In the genomic region with DNA sequence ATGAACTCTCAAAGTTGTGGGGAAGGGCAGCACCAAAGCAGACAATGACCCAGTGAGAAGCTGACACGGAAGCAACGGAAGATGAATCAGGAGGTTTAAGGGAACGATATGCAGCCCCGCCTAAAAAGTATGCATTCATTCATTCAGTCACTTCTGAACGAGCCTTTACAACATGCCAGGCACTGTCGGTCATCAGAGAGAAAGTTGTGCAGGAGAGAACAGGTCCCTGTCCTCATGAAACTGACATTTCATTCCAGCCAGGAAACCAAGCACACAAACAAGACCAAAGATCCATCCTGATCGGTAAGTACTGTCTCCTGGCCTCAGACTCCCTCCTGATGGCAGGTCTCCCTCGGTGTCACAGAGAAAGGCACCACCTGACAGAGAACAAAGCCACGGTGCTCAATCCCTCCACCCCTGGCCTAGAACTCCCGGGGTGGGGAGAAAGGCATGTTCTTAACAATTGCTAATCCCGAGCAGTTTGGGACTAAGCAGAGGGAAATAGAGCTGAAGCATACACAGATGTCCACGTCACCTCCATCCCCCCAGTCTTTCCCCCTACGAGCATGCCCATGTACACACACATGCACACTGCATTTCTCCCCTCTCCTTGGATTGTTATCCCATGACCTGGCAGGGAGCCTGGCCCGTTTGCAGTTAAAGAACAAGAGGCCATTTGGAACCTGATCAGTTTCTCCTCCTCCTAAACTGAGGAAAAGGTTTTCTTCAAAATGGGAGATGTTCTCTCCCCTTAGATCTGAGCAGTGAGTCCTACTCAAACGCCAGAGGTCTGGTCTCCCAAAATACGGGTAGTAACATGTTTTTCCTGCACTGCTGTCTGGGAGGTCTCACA, we compare ENCODE assay signal across 14 cellular contexts. TPM values are rescaled to one million over a fixed set of nuclear protein-coding genes. Genes with fewer than 3 reads are reported as not detected.
DNase-seq lines count a peak whose midpoint lies in the region; ATAC-seq and TF ChIP-seq lines count a peak whose summit lies in the region.
"Had no signal": no experiment of that assay in that cellular context is flagged by ENCODE, and none has a peak within 500 bp of the region (broad histone marks: within the 10 kb centered on the region; RNA-seq: fewer than 3 reads in every experiment).

No MANE protein-coding gene starts in this region.

- TF ChIP-seq EP300 in gastroesophageal sphincter (IDR thresholded peaks at IDR 0.05), result no peak

- peak overlapping the region in 44 of 59 donors; percentile 2 to 74 (median 52) for H3K27ac ChIP-seq in dorsolateral prefrontal cortex
- no peak overlapping the region for H3K27ac ChIP-seq in aorta (ENCODE audit: low read depth in 1 of 2, low read length in 2 of 2)
- no peak overlapping the region for H3K27ac ChIP-seq in gastroesophageal sphincter

- no peaks in the 10 kb centered on the region for H3K36me3 ChIP-seq in aorta (ENCODE audit: control insufficient read depth in 1 of 2, insufficient read depth in 2 of 2, low read length in 1 of 2)
- H3K36me3 ChIP-seq in gastroesophageal sphincter, result no peaks in the 10 kb centered on the region
- H3K36me3 ChIP-seq: adrenal gland had no signal

- intact Hi-C loops in Right ventricle myocardium superior (cut with DNase I) (no loop called here), Right ventricle myocardium inferior (cut with DNase I) (no loop called here), dorsolateral prefrontal cortex (cut with DNase I) (no loop called here), left colon (cut with DNase I, micrococcal nuclease) (no loop called here), aorta (cut with DNase I) (no loop called here)

- H3K4me1 ChIP-seq in aorta (ENCODE audit: control insufficient read depth in 1 of 2, insufficient read depth in 2 of 2, low read length in 2 of 2), result no peaks in the 10 kb centered on the region
- peaks cover 0 to 20% (median 0%) of the 10 kb centered on the region in 3 donors for H3K4me1 ChIP-seq in gastroesophageal sphincter

- 61% methylated on average over 16 of the region's 16 CpGs for WGBS in aorta, 2 donors
- 62 to 63% methylated on average over 9 to 10 of the region's 16 CpGs for WGBS in gastroesophageal sphincter (ENCODE audit: low coverage in 1 of 2), 2 donors

- no peak for TF ChIP-seq CTCF in dorsolateral prefrontal cortex (IDR thresholded peaks at IDR 0.05 in 54 of 56, conservative IDR thresholded peaks at IDR 0.05 in 2 of 56; ENCODE audit: low read depth in 1 of 56, partially characterized antibody in 56 of 56)
- no peak for TF ChIP-seq CTCF in gastroesophageal sphincter (IDR thresholded peaks at IDR 0.05)

- ATAC-seq in Right ventricle myocardium superior (ENCODE audit: poor library complexity), result peak; percentile 30
- ATAC-seq in Right ventricle myocardium inferior, result no peak
- peak; percentile 37 for ATAC-seq in left colon
- ATAC-seq in aorta (ENCODE audit: low FRiP score), result peak; percentile 9
- ATAC-seq in gastroesophageal sphincter, result no peak
- ATAC-seq: stimulated activated naive B cell treated with anti-CD40 and anti-IgM and Interleukin-4, amounts not matched to agents 10 μg/mL and 1 μg/mL and 100 μg/mL, for 72 hours; T-helper 17 cell had no signal

- peak; percentile 67 for DNase-seq in Right ventricle myocardium superior
- DNase-seq in Right ventricle myocardium inferior (ENCODE audit: missing footprints), result no peak
- no peak for DNase-seq in dorsolateral prefrontal cortex
- no peak for DNase-seq in left colon
- peak in 1 of 2 donors; percentile 62 for DNase-seq in aorta
- DNase-seq in DMS153 (lab: John Stamatoyannopoulos, UW), result no peak
- DNase-seq in NCI-H524 treated with DMSO at 0.1 percent for 48 hours (lab: John Stamatoyannopoulos, UW), result no peak
- DNase-seq: effector memory CD4-positive, alpha-beta T cell; immature natural killer cell; NCI-H1105 treated with DMSO at 0.1 percent for 48 hours; stimulated activated naive B cell treated with anti-CD40 and anti-IgM and Interleukin-4, amounts not matched to agents 10 μg/mL and 1 μg/mL and 100 μg/mL, for 72 hours; T-helper 17 cell had no signal

- TF ChIP-seq POLR2A in gastroesophageal sphincter (IDR thresholded peaks at IDR 0.05), result no peak

- H3K9me3 ChIP-seq in aorta (ENCODE audit: control insufficient read depth, low read length), result no peaks in the 10 kb centered on the region
- H3K9me3 ChIP-seq in gastroesophageal sphincter, result no peaks in the 10 kb centered on the region
- H3K9me3 ChIP-seq: adrenal gland had no signal

- H3K27me3 ChIP-seq in dorsolateral prefrontal cortex, result no peaks in the 10 kb centered on the region
- no peaks in the 10 kb centered on the region for H3K27me3 ChIP-seq in aorta (ENCODE audit: control insufficient read depth in 1 of 2, insufficient read depth in 2 of 2, low read length in 1 of 2)
- no peaks in the 10 kb centered on the region for H3K27me3 ChIP-seq in gastroesophageal sphincter
- H3K27me3 ChIP-seq: adrenal gland had no signal

- peak overlapping the region in 1 of 59 donors; percentile 7 for H3K4me3 ChIP-seq in dorsolateral prefrontal cortex
- no peak overlapping the region for H3K4me3 ChIP-seq in aorta (ENCODE audit: low read length in 2 of 2)
- no peak overlapping the region for H3K4me3 ChIP-seq in gastroesophageal sphincter
- H3K4me3 ChIP-seq: adrenal gland had no signal

RNA-seq across cellular contexts. Expression of gene LRFN4, which starts 49.4 kb away (rescaled TPM):
- 20.5 TPM for total RNA-seq in Right ventricle myocardium superior
- 24.7 TPM for total RNA-seq in Right ventricle myocardium inferior
- 10 to 100 TPM; 16.7 to 51.3 (median 30.2) TPM for total RNA-seq in dorsolateral prefrontal cortex
- total RNA-seq in left colon, result 10 to 100 TPM; 32.7 to 46.3 TPM
- 10 to 100 TPM in 1 of 2 donors, 1 to 10 TPM in 1; 7.3 to 12.4 TPM for total RNA-seq in aorta
- polyA plus RNA-seq in aorta, result 10 to 100 TPM in 1 of 2 donors, 1 to 10 TPM in 1; 4.4 to 13.8 TPM
- 10 to 100 TPM in 2 of 4 donors, 1 to 10 TPM in 2; 7.1 to 17.5 (median 9.2) TPM for total RNA-seq in gastroesophageal sphincter

RNA-seq across cellular contexts. Expression of gene PC, which starts 51.9 kb away (rescaled TPM):
- total RNA-seq in Right ventricle myocardium superior, result 8.6 TPM
- 7.5 TPM for total RNA-seq in Right ventricle myocardium inferior
- 100 to 1,000 TPM in 110 of 120 experiments, 10 to 100 TPM in 10; 86.1 to 199 (median 121) TPM for total RNA-seq in dorsolateral prefrontal cortex
- 10 to 100 TPM; 47.2 to 65.2 TPM for total RNA-seq in left colon
- 10 to 100 TPM; 12.6 to 15.9 TPM for total RNA-seq in aorta
- polyA plus RNA-seq in aorta, result 10 to 100 TPM; 13.6 to 22.7 TPM
- 1 to 10 TPM; 4.7 to 7.0 (median 5.6) TPM for total RNA-seq in gastroesophageal sphincter

Comparison
In these comparisons a context has a peak if more than half of its experiments do, and no peak if none do; other contexts are left out.
1. ATAC-seq: peak in Right ventricle myocardium superior (single experiment), left colon (single experiment) and aorta (single experiment); none in Right ventricle myocardium inferior (single experiment) and gastroesophageal sphincter (single experiment).
2. H3K27ac ChIP-seq: peak in dorsolateral prefrontal cortex (44 of 59); none in aorta (0 of 2) and gastroesophageal sphincter (0 of 4).